8 cellular contexts compared by ENCODE assay signal in genomic region chrX:70422886-70423336, GRCh38. TPM values are rescaled to one million over a fixed set of nuclear protein-coding genes. Genes with fewer than 3 reads are reported as not detected.
DNase-seq lines count a peak whose midpoint lies in the region; ATAC-seq and TF ChIP-seq lines count a peak whose summit lies in the region.

GDPD2 (plus strand) TSS chrX:70423314; CDS start chrX:70424985, 1,671 bp downstream.

- H3K4me3 Mint-ChIP-seq in activated CD4-positive, alpha-beta memory T cell treated with anti-CD3 and anti-CD28 coated beads, Interleukin-2, amount 10 ng/mL, durations not matched to agents 7 days and 5 days: no peak within 1 kb of the TSS

- H3K27me3 ChIP-seq in heart left ventricle (peaks cover 0 to 22% (median 0%) of the 10 kb centered on the region in 9 donors), right atrium auricular region (no peaks in the 10 kb centered on the region)

- TF ChIP-seq CTCF in heart left ventricle (IDR thresholded peaks at IDR 0.05) (peak in 3 of 12 donors; percentile 17 to 32 (median 27)), right atrium auricular region (IDR thresholded peaks at IDR 0.05) (peak in 1 of 2 donors; percentile 32)

- 18 to 46% (median 29%) methylated on average over 10 of the region's 10 CpGs for WGBS in heart left ventricle, 4 donors

- CTCF ChIA-PET in activated CD4-positive, alpha-beta memory T cell treated with anti-CD3 and anti-CD28 coated beads, Interleukin-2, amount 10 ng/mL, durations not matched to agents 7 days and 5 days (lab: Charles Lee): interaction anchor here (1.0 kb wide), 1 partner anchor 10 kb away, joined by 3 read pairs; no protein-coding TSS in a partner anchor

- H3K4me3 ChIP-seq in heart left ventricle (no peak within 1 kb of the TSS), right atrium auricular region (no peak within 1 kb of the TSS), iPS-11a (ENCODE audit: low read depth, low read length) (peak within 1 kb of the TSS; percentile 9)

- H3K9me3 ChIP-seq in heart left ventricle (no peaks in the 10 kb centered on the region), right atrium auricular region (no peaks in the 10 kb centered on the region)

- H3K27ac ChIP-seq in heart left ventricle (no peak within 1 kb of the TSS), right atrium auricular region (no peak within 1 kb of the TSS)

- no peaks in the 10 kb centered on the region for H3K9me3 Mint-ChIP-seq in activated CD4-positive, alpha-beta memory T cell treated with anti-CD3 and anti-CD28 coated beads, Interleukin-2, amount 10 ng/mL, durations not matched to agents 7 days and 5 days

- TF ChIP-seq POLR2A in heart left ventricle (IDR thresholded peaks at IDR 0.05): no peak

- peaks cover 13% of the 10 kb centered on the region for H3K36me3 Mint-ChIP-seq in activated CD4-positive, alpha-beta memory T cell treated with anti-CD3 and anti-CD28 coated beads, Interleukin-2, amount 10 ng/mL, durations not matched to agents 7 days and 5 days (ENCODE audit: low read depth)

- intact Hi-C loops in heart left ventricle (cut with DNase I): loop anchor here in 1 of 10 donors (10.0 kb wide), 1 partner anchor 138 kb away; the partner anchor contains the start of genes PDZD11 and RAB41

- H3K36me3 ChIP-seq in heart left ventricle: no peaks in the 10 kb centered on the region
- H3K36me3 ChIP-seq in right atrium auricular region: no peaks in the 10 kb centered on the region

- ATAC-seq in heart left ventricle: peak in 3 of 4 donors; percentile 65 to 78 (median 71)
- no peak for ATAC-seq in GM18873 (IDR thresholded peaks at IDR 0.05; ENCODE audit: low FRiP score, unreplicated experiment)
- ATAC-seq in HG03442 (IDR thresholded peaks at IDR 0.05; ENCODE audit: unreplicated experiment): no peak

- no peaks in the 10 kb centered on the region for H3K4me1 Mint-ChIP-seq in activated CD4-positive, alpha-beta memory T cell treated with anti-CD3 and anti-CD28 coated beads, Interleukin-2, amount 10 ng/mL, durations not matched to agents 7 days and 5 days

- H3K27me3 Mint-ChIP-seq in activated CD4-positive, alpha-beta memory T cell treated with anti-CD3 and anti-CD28 coated beads, Interleukin-2, amount 10 ng/mL, durations not matched to agents 7 days and 5 days: no peaks in the 10 kb centered on the region

- H3K27ac Mint-ChIP-seq in activated CD4-positive, alpha-beta memory T cell treated with anti-CD3 and anti-CD28 coated beads, Interleukin-2, amount 10 ng/mL, durations not matched to agents 7 days and 5 days: no peak within 1 kb of the TSS

- H3K4me1 ChIP-seq in heart left ventricle (no peaks in the 10 kb centered on the region), right atrium auricular region (no peaks in the 10 kb centered on the region)

- DNase-seq in heart left ventricle (no peak), right atrium auricular region (ENCODE audit: low spot score) (no peak), SK-N-DZ (ENCODE audit: low spot score) (peak; percentile 39), T-helper 9 cell (no peak)
- no peak for DNase-seq in activated CD4-positive, alpha-beta memory T cell treated with anti-CD3 and anti-CD28 coated beads, Interleukin-2, amount 10 ng/mL, durations not matched to agents 7 days and 5 days

- POLR2A ChIA-PET in activated CD4-positive, alpha-beta memory T cell treated with anti-CD3 and anti-CD28 coated beads, Interleukin-2, amount 10 ng/mL, durations not matched to agents 7 days and 5 days (lab: Charles Lee): interaction anchor here (0.5 kb wide), 1 partner anchor 212 kb away, joined by 3 read pairs; no protein-coding TSS in a partner anchor

RNA-seq across cellular contexts. Expression of gene GDPD2, which starts in this region (rescaled TPM):
- total RNA-seq in heart left ventricle: not detected
- not detected for polyA plus RNA-seq in heart left ventricle
- not detected for total RNA-seq in right atrium auricular region
- not detected in 2 replicates for polyA plus RNA-seq in SK-N-DZ (2014; cell fraction: cytosol; rRNA removed)
- polyA plus RNA-seq in SK-N-DZ (2014; cell fraction: nucleus; rRNA removed): 0.18 TPM in 1 of 2 replicates, not detected in the other
- total RNA-seq in activated CD4-positive, alpha-beta memory T cell treated with anti-CD3 and anti-CD28 coated beads, Interleukin-2, amount 10 ng/mL, durations not matched to agents 7 days and 5 days: under 1 TPM; 0.23 TPM

Comparison
In these comparisons a context has a peak if more than half of its experiments do, and no peak if none do; other contexts are left out.
1. Peak in ATAC-seq in heart left ventricle; RNA of the gene not detected or under 1 TPM.